In the genomic region with DNA sequence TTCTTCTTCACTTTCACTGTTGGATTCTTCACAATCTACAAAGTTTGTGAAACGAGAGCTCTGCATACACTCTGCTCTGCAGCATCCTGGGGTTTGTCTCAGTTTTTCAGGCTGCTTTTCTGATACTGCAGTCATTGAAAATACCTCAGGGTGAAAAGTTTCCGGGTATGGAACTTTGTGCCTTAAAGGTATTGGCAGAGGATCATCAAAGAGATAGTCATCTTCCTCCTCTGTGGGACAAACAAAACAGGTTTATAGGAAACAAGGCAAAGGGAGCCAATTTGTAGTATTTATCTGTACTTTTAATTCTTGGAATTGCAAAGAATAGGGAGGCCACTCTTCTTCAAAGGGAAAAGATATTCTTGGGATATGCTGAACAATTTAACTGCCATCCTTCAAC, we compare ENCODE assay signal across 35 cellular contexts. TPM values are rescaled to one million over a fixed set of nuclear protein-coding genes. Genes with fewer than 3 reads are reported as not detected.
"Had no signal": no experiment of that assay in that cellular context is flagged by ENCODE, and none has a peak within 500 bp of the region (broad histone marks: within the 10 kb centered on the region; RNA-seq: fewer than 3 reads in every experiment).

No MANE protein-coding gene starts in this region.

- H3K9me3 Mint-ChIP-seq: activated naive CD4-positive, alpha-beta T cell treated with anti-CD3 and anti-CD28 coated beads, Interleukin-2, amount 50 U/mL, for 24 hours had no signal

- H3K27me3 ChIP-seq: ascending aorta, cardiac muscle cell, MG63, Peyer's patch had no signal

- DNase-seq: activated CD4-positive, alpha-beta memory T cell treated with anti-CD3 and anti-CD28 coated beads, Interleukin-2, amount 10 ng/mL, durations not matched to agents 7 days and 5 days; activated CD4-positive, alpha-beta T cell treated with anti-CD3 and anti-CD28 coated beads for 36 hours; activated CD8-positive, alpha-beta memory T cell treated with anti-CD3 and anti-CD28 coated beads for 24 hours; activated CD8-positive, alpha-beta memory T cell treated with anti-CD3 and anti-CD28 coated beads, Interleukin-2, amount 10 ng/mL, durations not matched to agents 7 days and 5 days; activated CD8-positive, alpha-beta memory T cell treated with anti-CD3 and anti-CD28 coated beads, Interleukin-2, amount 50 U/mL, for 48 hours; activated gamma-delta T cell; activated naive CD4-positive, alpha-beta T cell treated with Interleukin-2 at 50 U/mL for 16 hours; amygdala; Karpas-422; KBM-7; MG63; NCI-H1092; NCI-H1436 treated with DMSO at 0.1 percent for 48 hours; NCI-H1694 treated with DMSO at 0.1 percent for 48 hours; NCI-H2029; NCI-H2107; NCI-H2171; NCI-H510A; NCI-H526; NCI-H748 treated with DMSO at 0.1 percent for 48 hours; NK-92 treated with Interleukin-12 subunit alpha and Interleukin-12 subunit beta, amount 100 ng/mL, for 24 hours; PC-3; Peyer's patch; RPMI8226; SIG-M5; T-cell; T1000 had no signal

- H3K4me3 Mint-ChIP-seq: activated CD4-positive, alpha-beta memory T cell treated with anti-CD3 and anti-CD28 coated beads, Interleukin-2, amount 10 ng/mL, durations not matched to agents 7 days and 5 days; activated CD4-positive, alpha-beta T cell treated with anti-CD3 and anti-CD28 coated beads for 36 hours; activated CD8-positive, alpha-beta memory T cell treated with anti-CD3 and anti-CD28 coated beads, Interleukin-2, amount 10 ng/mL, durations not matched to agents 7 days and 5 days; activated naive CD4-positive, alpha-beta T cell treated with anti-CD3 and anti-CD28 coated beads, Interleukin-2, amount 50 U/mL, for 24 hours; T-cell; WTC11 had no signal

- H3K4me3 ChIP-seq: ascending aorta, cardiac muscle cell, MG63, Peyer's patch had no signal

- H3K27ac Mint-ChIP-seq: activated CD4-positive, alpha-beta memory T cell treated with anti-CD3 and anti-CD28 coated beads, Interleukin-2, amount 10 ng/mL, durations not matched to agents 7 days and 5 days; activated CD4-positive, alpha-beta T cell treated with anti-CD3 and anti-CD28 coated beads for 36 hours; activated CD8-positive, alpha-beta memory T cell treated with anti-CD3 and anti-CD28 coated beads, Interleukin-2, amount 10 ng/mL, durations not matched to agents 7 days and 5 days; activated naive CD4-positive, alpha-beta T cell treated with anti-CD3 and anti-CD28 coated beads, Interleukin-2, amount 50 U/mL, for 24 hours; activated T-helper 2 cell treated with anti-CD3 and anti-CD28 coated beads, Interferon-gamma antibody, Interleukin-2, Interleukin-4, amounts not matched to agents 10 μg/mL and 5 μg/mL and 100 μg/mL, durations not matched to agents 14 hours and 24 hours and 36 hours; T-cell; WTC11 had no signal

- ATAC-seq: activated CD4-positive, alpha-beta T cell treated with anti-CD3 and anti-CD28 coated beads for 36 hours; activated CD4-positive, CD25-positive, alpha-beta regulatory T cell treated with anti-CD3 and anti-CD28 coated beads, Interleukin-2, amount 50 U/mL, for 24 hours; activated CD8-positive, alpha-beta memory T cell treated with anti-CD3 and anti-CD28 coated beads, Interleukin-2, amount 10 ng/mL, durations not matched to agents 7 days and 5 days; PC-3; SK-N-SH treated with all-trans-retinoic acid at 6 μM for 48 hours; T-cell; WTC11 had no signal

- H3K27me3 Mint-ChIP-seq: activated CD4-positive, alpha-beta memory T cell treated with anti-CD3 and anti-CD28 coated beads, Interleukin-2, amount 10 ng/mL, durations not matched to agents 7 days and 5 days; activated CD4-positive, alpha-beta T cell treated with anti-CD3 and anti-CD28 coated beads for 36 hours; activated CD8-positive, alpha-beta memory T cell treated with anti-CD3 and anti-CD28 coated beads, Interleukin-2, amount 10 ng/mL, durations not matched to agents 7 days and 5 days; activated naive CD4-positive, alpha-beta T cell treated with anti-CD3 and anti-CD28 coated beads, Interleukin-2, amount 50 U/mL, for 24 hours; T-cell had no signal

- H3K9me3 ChIP-seq: ascending aorta, Peyer's patch had no signal

- H3K4me1 ChIP-seq: ascending aorta, Peyer's patch had no signal

- H3K27ac ChIP-seq: ascending aorta, cardiac muscle cell, Peyer's patch had no signal

RNA-seq across cellular contexts. Expression of a gene that starts 30.4 kb away (rescaled TPM):
- total RNA-seq: ascending aorta had no signal

RNA-seq across cellular contexts. Expression of a gene that starts 50.1 kb away (rescaled TPM):
- total RNA-seq: ascending aorta, cardiac muscle cell, Peyer's patch, SK-MEL-5, T-cell, WTC11 had no signal
